In genomic region chr1:28144203-28145135, GRCh38 we compare ENCODE assay signal across 8 cellular contexts.
DNase-seq lines count a peak whose midpoint lies in the region; ATAC-seq lines count a peak whose summit lies in the region.

No MANE protein-coding gene starts in this region.

- peak; percentile 68 for ATAC-seq in HG03159 (IDR thresholded peaks at IDR 0.05; ENCODE audit: unreplicated experiment)

- peaks cover 0 to under 1% (median 0%) of the 10 kb centered on the region in 11 experiments; a peak in 1 of 22 replicates for H3K9me3 ChIP-seq in BLaER1 treated with 17β-estradiol and CSF1 and Interleukin-3, amounts not matched to agents 10 nM and 100 nM (replicated peaks in 1 of 11)

- H3K27ac ChIP-seq in BLaER1 treated with 17β-estradiol and CSF1 and Interleukin-3, amounts not matched to agents 10 nM and 100 nM: peak overlapping the region in 2 of 11 experiments; percentile 17 to 33; a peak in 3 of 22 replicates

- no peak overlapping the region; a peak in 1 of 22 replicates for H3K9ac ChIP-seq in BLaER1 treated with 17β-estradiol and CSF1 and Interleukin-3, amounts not matched to agents 10 nM and 100 nM

- DNase-seq in GM19238 (ENCODE audit: insufficient read length, low spot score): peak; percentile 44
- DNase-seq in activated T-cell treated with anti-CD3 and anti-CD28 coated beads, Interleukin-2, amount 50 U/mL, for 48 hours: peak; percentile 42 to 46
- peak; percentile 11 to 18 for DNase-seq in stimulated activated CD8-positive, alpha-beta memory T cell treated with anti-CD3 and anti-CD28 coated beads, Interleukin-15, amount 100 ng/mL, for 48 hours (ENCODE audit: low read depth in 2 of 2)
- DNase-seq in anterior cingulate cortex (lab: John Stamatoyannopoulos, UW): no peak
- DNase-seq in activated CD4-positive, CD25-positive, alpha-beta regulatory T cell treated with anti-CD3 and anti-CD28 coated beads, Interleukin-2, amount 50 U/mL, for 72 hours: no peak
- DNase-seq in globus pallidus (ENCODE audit: low spot score): no peak

- peak overlapping the region; percentile 19 to 82 (median 59) for H3K4me2 ChIP-seq in BLaER1 treated with 17β-estradiol and CSF1 and Interleukin-3, amounts not matched to agents 10 nM and 100 nM

- peaks cover 0 to 30% (median 0%) of the 10 kb centered on the region in 11 experiments; a peak in 6 of 22 replicates for H4K20me1 ChIP-seq in BLaER1 treated with 17β-estradiol and CSF1 and Interleukin-3, amounts not matched to agents 10 nM and 100 nM

- no peaks in the 10 kb centered on the region for H3K27me3 ChIP-seq in BLaER1 treated with 17β-estradiol and CSF1 and Interleukin-3, amounts not matched to agents 10 nM and 100 nM

- H3K4me1 ChIP-seq in BLaER1 treated with 17β-estradiol and CSF1 and Interleukin-3, amounts not matched to agents 10 nM and 100 nM: peaks cover 50 to 98% (median 62%) of the 10 kb centered on the region in 10 experiments

- peaks cover 0 to 32% (median 0%) of the 10 kb centered on the region in 11 experiments; a peak in 6 of 22 replicates for H3K36me3 ChIP-seq in BLaER1 treated with 17β-estradiol and CSF1 and Interleukin-3, amounts not matched to agents 10 nM and 100 nM

- no peak overlapping the region for H3K4me3 ChIP-seq in BLaER1 treated with 17β-estradiol and CSF1 and Interleukin-3, amounts not matched to agents 10 nM and 100 nM

Comparison
In these comparisons a context has a peak if more than half of its experiments do, and no peak if none do; other contexts are left out.
1. DNase-seq: peak in GM19238 (single experiment), activated T-cell treated with anti-CD3 and anti-CD28 coated beads, Interleukin-2, amount 50 U/mL, for 48 hours (2 of 2) and stimulated activated CD8-positive, alpha-beta memory T cell treated with anti-CD3 and anti-CD28 coated beads, Interleukin-15, amount 100 ng/mL, for 48 hours (2 of 2); none in anterior cingulate cortex (0 of 58), activated CD4-positive, CD25-positive, alpha-beta regulatory T cell treated with anti-CD3 and anti-CD28 coated beads, Interleukin-2, amount 50 U/mL, for 72 hours (single experiment) and globus pallidus (single experiment).